Comparison of ENCODE assay signal across 20 cellular contexts in the genomic region with DNA sequence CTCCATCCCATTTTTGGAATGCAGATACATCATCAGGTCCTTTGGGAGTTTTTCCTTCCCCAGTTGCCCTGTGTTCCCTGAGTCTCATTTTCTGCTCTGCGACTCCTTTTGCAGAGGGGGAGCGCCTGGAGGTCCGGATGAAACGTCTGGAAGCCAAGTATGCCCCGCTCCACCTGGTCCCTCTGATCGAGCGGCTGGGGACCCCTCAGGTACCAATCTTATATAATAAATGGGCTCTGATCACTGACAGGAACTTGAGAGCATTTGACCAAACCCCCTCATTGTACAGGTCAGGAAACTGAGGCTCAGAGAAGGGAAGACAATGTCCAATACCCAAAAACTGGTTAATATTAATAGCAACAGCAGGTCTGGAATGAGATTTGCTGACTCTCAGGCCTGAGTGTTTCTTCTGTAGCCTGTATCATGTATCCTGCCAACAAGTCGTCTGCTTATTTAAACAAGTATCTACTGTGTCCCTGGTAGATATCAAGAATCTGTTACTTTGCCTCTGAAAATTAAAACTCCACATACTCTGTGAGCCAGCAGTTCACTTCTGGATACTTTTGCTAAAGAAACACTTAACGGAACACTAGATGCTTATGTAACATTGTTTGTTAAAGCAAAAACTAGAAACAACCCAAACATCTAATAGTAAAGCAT.
DNase-seq lines count a peak whose midpoint lies in the region; ATAC-seq and TF ChIP-seq lines count a peak whose summit lies in the region.
"Had no signal": no experiment of that assay in that cellular context is flagged by ENCODE, and none has a peak within 500 bp of the region (broad histone marks: within the 10 kb centered on the region; RNA-seq: fewer than 3 reads in every experiment).

No MANE protein-coding gene starts in this region.

- H3K27ac ChIP-seq in right cardiac atrium (ENCODE audit: low read length) (peak overlapping the region; percentile 78), esophagus squamous epithelium (peak overlapping the region in 3 of 4 donors; percentile 74 to 79 (median 74)), osteoblast (ENCODE audit: low read depth, low read length) (peak overlapping the region; percentile 67), aorta (ENCODE audit: low read depth in 1 of 2, low read length in 2 of 2) (peak overlapping the region; percentile 97 to 99), right lobe of liver (no peak overlapping the region)
- H3K27ac ChIP-seq: body of pancreas, PC-9 had no signal

- ATAC-seq in right cardiac atrium: no peak
- no peak for ATAC-seq in aorta (ENCODE audit: low FRiP score)
- no peak for ATAC-seq in GM18858 (IDR thresholded peaks at IDR 0.05; ENCODE audit: unreplicated experiment)
- no peak for ATAC-seq in right lobe of liver
- ATAC-seq: body of pancreas; K562; left ventricle myocardium superior; stimulated activated naive CD8-positive, alpha-beta T cell treated with anti-CD3 and anti-CD28 coated beads, Interleukin-15, amount 100 ng/mL, for 72 hours had no signal

- 76% methylated on average over 9 of the region's 9 CpGs for WGBS in right cardiac atrium
- 87 to 90% methylated on average over 8 to 9 of the region's 9 CpGs for WGBS in esophagus squamous epithelium, 2 donors
- whole genome bisulfite sequencing in aorta, 2 donors: 16 to 18% methylated on average over 9 of the region's 9 CpGs
- 73% methylated on average over 4 of the region's 9 CpGs for WGBS in right lobe of liver (ENCODE audit: insufficient coverage, low coverage, low lambda C conversion rate, missing lambda C conversion rate)

- no peak for TF ChIP-seq POLR2A in esophagus squamous epithelium (IDR thresholded peaks at IDR 0.05)
- TF ChIP-seq POLR2A in right lobe of liver (IDR thresholded peaks at IDR 0.05): no peak

- H2AFZ ChIP-seq in osteoblast (ENCODE audit: low read length): no peak overlapping the region
- H2AFZ ChIP-seq: PC-9 had no signal

- H3K4me3 ChIP-seq in right cardiac atrium (ENCODE audit: low read length) (no peak overlapping the region), esophagus squamous epithelium (no peak overlapping the region), osteoblast (ENCODE audit: insufficient read depth, low read length) (no peak overlapping the region), aorta (ENCODE audit: low read length in 2 of 2) (peak overlapping the region; percentile 54 to 92), right lobe of liver (no peak overlapping the region)
- H3K4me3 ChIP-seq: body of pancreas, K562, PC-9 had no signal

- H3K79me2 ChIP-seq in osteoblast (ENCODE audit: insufficient read depth, low read length): no peaks in the 10 kb centered on the region

- intact Hi-C loops in right cardiac atrium (cut with DNase I) (no loop called here), cardiac septum (cut with DNase I) (loop anchor here (10.0 kb wide), 1 partner anchor 192 kb away; a partner anchor contains a TSS), esophagus squamous epithelium (cut with DNase I) (no loop called here), aorta (cut with DNase I) (loop anchor here in 1 of 2 donors (10.0 kb wide), 1 partner anchor 182 kb away; no protein-coding TSS in a partner anchor), right lobe of liver (cut with DNase I) (no loop called here)

- H3K4me1 ChIP-seq in right cardiac atrium (ENCODE audit: control insufficient read depth, insufficient read depth, low read length) (no peaks in the 10 kb centered on the region), esophagus squamous epithelium (peaks cover 6 to 13% (median 9%) of the 10 kb centered on the region in 3 donors), osteoblast (ENCODE audit: insufficient read depth, low read length) (peaks cover 43% of the 10 kb centered on the region), aorta (ENCODE audit: control insufficient read depth in 1 of 2, insufficient read depth in 2 of 2, low read length in 2 of 2) (peaks cover 6 to 12% of the 10 kb centered on the region in 2 donors), right lobe of liver (no peaks in the 10 kb centered on the region)
- H3K4me1 ChIP-seq: body of pancreas had no signal

- DNase-seq in right cardiac atrium: no peak
- DNase-seq in cardiac septum (ENCODE audit: low spot score): no peak
- no peak for DNase-seq in esophagus squamous epithelium (lab: John Stamatoyannopoulos, UW)
- DNase-seq in osteoblast (ENCODE audit: insufficient read length, low spot score, missing footprints): no peak
- DNase-seq in aorta: no peak
- no peak for DNase-seq in dermis blood vessel endothelial cell
- DNase-seq in right lobe of liver: no peak
- DNase-seq: activated CD4-positive, alpha-beta T cell treated with anti-CD3 and anti-CD28 coated beads, Interleukin-2, amount 50 U/mL, for 48 hours; body of pancreas; Caco-2; effector CD8-positive, alpha-beta T cell; H7; left ventricle myocardium superior; NCI-H1048; NCI-H748 treated with DMSO at 0.1 percent for 48 hours; PC-9; stimulated activated CD4-positive, alpha-beta T cell treated with anti-CD3 and anti-CD28 coated beads, Interleukin-12 subunit alpha, Interleukin-12 subunit beta, amount 100 ng/mL, for 4 hours; stimulated activated naive CD8-positive, alpha-beta T cell treated with anti-CD3 and anti-CD28 coated beads, Interleukin-15, amount 100 ng/mL, for 72 hours had no signal

- H3K36me3 ChIP-seq in esophagus squamous epithelium (no peaks in the 10 kb centered on the region), osteoblast (ENCODE audit: insufficient read depth, low read length) (no peaks in the 10 kb centered on the region), aorta (ENCODE audit: control insufficient read depth in 1 of 2, insufficient read depth in 2 of 2, low read length in 1 of 2) (no peaks in the 10 kb centered on the region), right lobe of liver (peaks cover 0 to 11% (median 3%) of the 10 kb centered on the region in 4 donors)

- H3K27me3 ChIP-seq in right cardiac atrium (ENCODE audit: control insufficient read depth, insufficient read depth): no peaks in the 10 kb centered on the region
- no peaks in the 10 kb centered on the region for H3K27me3 ChIP-seq in esophagus squamous epithelium
- H3K27me3 ChIP-seq in osteoblast (ENCODE audit: insufficient read depth, low read length): no peaks in the 10 kb centered on the region
- no peaks in the 10 kb centered on the region for H3K27me3 ChIP-seq in aorta (ENCODE audit: control insufficient read depth in 1 of 2, insufficient read depth in 2 of 2, low read length in 1 of 2)
- no peaks in the 10 kb centered on the region for H3K27me3 ChIP-seq in right lobe of liver
- H3K27me3 ChIP-seq: body of pancreas had no signal

- TF ChIP-seq CTCF in esophagus squamous epithelium (IDR thresholded peaks at IDR 0.05): no peak
- TF ChIP-seq CTCF in osteoblast (IDR thresholded peaks at IDR 0.05; ENCODE audit: extremely low read depth, low read depth, low read length): no peak
- no peak for TF ChIP-seq CTCF in right lobe of liver (IDR thresholded peaks at IDR 0.05)

- no peak overlapping the region for H3K4me2 ChIP-seq in osteoblast (ENCODE audit: insufficient read depth, low read length)
- H3K4me2 ChIP-seq: PC-9 had no signal

- H3K9me3 ChIP-seq in right cardiac atrium (ENCODE audit: control insufficient read depth, low read length): no peaks in the 10 kb centered on the region
- no peaks in the 10 kb centered on the region for H3K9me3 ChIP-seq in esophagus squamous epithelium
- no peaks in the 10 kb centered on the region for H3K9me3 ChIP-seq in osteoblast (ENCODE audit: low read depth, low read length)
- H3K9me3 ChIP-seq in aorta (ENCODE audit: control insufficient read depth, low read length): no peaks in the 10 kb centered on the region
- no peaks in the 10 kb centered on the region for H3K9me3 ChIP-seq in right lobe of liver
- H3K9me3 ChIP-seq: body of pancreas, Caco-2 had no signal

- H4K20me1 ChIP-seq in osteoblast (ENCODE audit: insufficient read depth, low read length): no peaks in the 10 kb centered on the region

Comparison
In these comparisons a context has a peak if more than half of its experiments do, and no peak if none do; other contexts are left out.
1. H3K27ac ChIP-seq: peak in right cardiac atrium (single experiment), esophagus squamous epithelium (3 of 4), osteoblast (single experiment) and aorta (2 of 2); none in right lobe of liver (0 of 3).
2. H3K4me3 ChIP-seq: peak in aorta (2 of 2); none in right cardiac atrium (single experiment), esophagus squamous epithelium (0 of 4), osteoblast (single experiment) and right lobe of liver (0 of 3).